ENCODE assay signal across 9 cellular contexts in genomic region chr6:11315743-11316437, GRCh38.
DNase-seq lines count a peak whose midpoint lies in the region; ATAC-seq and TF ChIP-seq lines count a peak whose summit lies in the region.
"Had no signal": no experiment of that assay in that cellular context is flagged by ENCODE, and none has a peak within 500 bp of the region (broad histone marks: within the 10 kb centered on the region; RNA-seq: fewer than 3 reads in every experiment).

No MANE protein-coding gene starts in this region.

- ATAC-seq in thoracic aorta (ENCODE audit: insufficient number of reproducible peaks, low FRiP score, low read depth): peak; percentile 16
- no peak for ATAC-seq in activated T-cell treated with anti-CD3 and anti-CD28 coated beads, Interleukin-2, amount 50 U/mL, for 72 hours (replicated peaks in 1 of 2)

- peaks cover 7 to 31% of the 10 kb centered on the region in 2 donors for H3K4me1 ChIP-seq in thoracic aorta (ENCODE audit: control insufficient read depth in 1 of 2, low read depth in 2 of 2)

- H3K4me1 Mint-ChIP-seq in nephron progenitor cell: peaks cover 23% of the 10 kb centered on the region
- peaks cover 41% of the 10 kb centered on the region for H3K4me1 Mint-ChIP-seq in activated T-cell treated with anti-CD3 and anti-CD28 coated beads, Interleukin-2, amount 50 U/mL, for 72 hours (ENCODE audit: low read depth)

- H3K9me3 ChIP-seq in thoracic aorta: no peaks in the 10 kb centered on the region

- no peak overlapping the region for H3K4me3 Mint-ChIP-seq in nephron progenitor cell
- H3K4me3 Mint-ChIP-seq in activated T-cell treated with anti-CD3 and anti-CD28 coated beads, Interleukin-2, amount 50 U/mL, for 72 hours: no peak overlapping the region
- H3K4me3 Mint-ChIP-seq: activated CD4-positive, alpha-beta memory T cell treated with anti-CD3 and anti-CD28 coated beads, Interleukin-2, amount 10 ng/mL, durations not matched to agents 7 days and 5 days had no signal

- H3K27ac ChIP-seq in thoracic aorta: peak overlapping the region in 1 of 2 donors; percentile 77

- H3K9me3 Mint-ChIP-seq in nephron progenitor cell: no peaks in the 10 kb centered on the region
- peaks cover 6 to 11% of the 10 kb centered on the region in 2 donors for H3K9me3 Mint-ChIP-seq in activated T-cell treated with anti-CD3 and anti-CD28 coated beads, Interleukin-2, amount 50 U/mL, for 72 hours

- no peaks in the 10 kb centered on the region for H3K27me3 ChIP-seq in thoracic aorta (replicated peaks; ENCODE audit: insufficient read depth)

- TF ChIP-seq CTCF in thoracic aorta (IDR thresholded peaks at IDR 0.05) (no peak), nephron progenitor cell (IDR thresholded peaks at IDR 0.05) (no peak)

- no peaks in the 10 kb centered on the region for H3K36me3 ChIP-seq in thoracic aorta

- H3K27me3 Mint-ChIP-seq in nephron progenitor cell (ENCODE audit: low read depth, poor library complexity): peaks cover 2% of the 10 kb centered on the region
- no peaks in the 10 kb centered on the region for H3K27me3 Mint-ChIP-seq in activated T-cell treated with anti-CD3 and anti-CD28 coated beads, Interleukin-2, amount 50 U/mL, for 72 hours (ENCODE audit: low read depth)
- H3K27me3 Mint-ChIP-seq: activated CD4-positive, alpha-beta memory T cell treated with anti-CD3 and anti-CD28 coated beads, Interleukin-2, amount 10 ng/mL, durations not matched to agents 7 days and 5 days had no signal

- DNase-seq in HPDE6-E6E7 (ENCODE audit: extremely low spot score): peak; percentile 71
- DNase-seq in amniotic stem cell (lab: John Stamatoyannopoulos, UW): peak; percentile 80
- DNase-seq in iris pigment epithelial cell (ENCODE audit: low read depth): peak; percentile 98
- no peak for DNase-seq in thoracic aorta (ENCODE audit: low spot score)
- DNase-seq in nephron progenitor cell: no peak
- DNase-seq in activated T-cell treated with anti-CD3 and anti-CD28 coated beads, Interleukin-2, amount 50 U/mL, for 72 hours: no peak
- DNase-seq in NOMO-1 treated with dmso at 0.1 percent for 144 hours (lab: John Stamatoyannopoulos, UW; ENCODE audit: unreplicated experiment): no peak
- DNase-seq: activated CD4-positive, alpha-beta memory T cell treated with anti-CD3 and anti-CD28 coated beads, Interleukin-2, amount 10 ng/mL, durations not matched to agents 7 days and 5 days; erythroblast had no signal

- no peak overlapping the region for H3K27ac Mint-ChIP-seq in nephron progenitor cell
- H3K27ac Mint-ChIP-seq in activated T-cell treated with anti-CD3 and anti-CD28 coated beads, Interleukin-2, amount 50 U/mL, for 72 hours: no peak overlapping the region
- H3K27ac Mint-ChIP-seq: activated CD4-positive, alpha-beta memory T cell treated with anti-CD3 and anti-CD28 coated beads, Interleukin-2, amount 10 ng/mL, durations not matched to agents 7 days and 5 days had no signal

- H3K4me3 ChIP-seq in thoracic aorta: no peak overlapping the region

- H3K36me3 Mint-ChIP-seq in nephron progenitor cell (ENCODE audit: low read depth): no peaks in the 10 kb centered on the region
- H3K36me3 Mint-ChIP-seq in activated T-cell treated with anti-CD3 and anti-CD28 coated beads, Interleukin-2, amount 50 U/mL, for 72 hours (ENCODE audit: insufficient read depth in 2 of 2): peaks cover 10 to 25% of the 10 kb centered on the region in 2 donors

Comparison
In these comparisons a context has a peak if more than half of its experiments do, and no peak if none do; other contexts are left out.
1. DNase-seq: peak in HPDE6-E6E7 (single experiment), amniotic stem cell (single experiment) and iris pigment epithelial cell (single experiment); none in thoracic aorta (single experiment), nephron progenitor cell (single experiment), activated T-cell treated with anti-CD3 and anti-CD28 coated beads, Interleukin-2, amount 50 U/mL, for 72 hours (0 of 2) and NOMO-1 treated with dmso at 0.1 percent for 144 hours (single experiment).